1 cellular context compared by ENCODE assay signal in the genomic region with DNA sequence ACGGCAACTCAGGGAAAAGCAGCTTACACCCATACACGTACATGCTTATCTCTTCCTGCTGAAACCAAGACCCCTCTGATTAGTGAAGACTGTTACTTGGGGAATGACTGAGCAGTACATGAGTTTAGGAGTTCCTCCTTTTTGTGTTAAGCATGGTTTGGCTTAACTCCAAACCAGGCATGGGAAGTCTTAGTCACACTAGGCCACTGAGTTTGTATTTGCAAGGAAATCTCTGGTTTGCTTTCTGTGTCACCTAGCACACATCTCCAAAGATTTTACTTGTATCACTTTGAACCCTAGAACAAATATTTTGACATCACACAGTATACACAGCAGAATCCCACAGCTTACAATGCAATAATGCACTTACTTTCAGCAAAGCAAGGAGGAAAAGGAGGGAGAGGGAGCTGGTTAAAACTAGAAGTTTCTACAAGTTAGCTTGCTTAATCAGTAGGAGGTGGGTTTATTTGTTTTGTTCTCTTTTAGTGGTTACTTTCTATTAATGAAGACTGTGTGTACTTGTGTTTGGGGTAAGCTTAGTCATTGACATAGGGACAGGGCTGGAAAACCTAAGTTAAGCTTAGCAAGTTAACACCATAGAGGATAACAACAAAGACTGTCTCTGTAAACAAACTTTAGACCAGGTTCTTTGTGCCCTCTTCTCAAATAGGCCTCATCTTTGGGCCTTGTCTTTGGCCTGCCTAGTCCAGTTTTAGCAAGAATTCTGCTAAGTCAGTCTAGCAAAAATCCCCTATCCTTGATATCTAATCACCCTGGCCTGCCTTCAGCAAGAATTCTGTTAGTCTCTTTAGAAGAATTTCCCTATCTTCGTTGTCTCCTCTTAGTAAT.
TF ChIP-seq lines count a peak whose summit lies in the region.

No MANE protein-coding gene starts in this region.

TF ChIP-seq in GM23338, 12 proteins besides CTCF, POLR2A, EP300 and RAD21 (continued from another document):
- TF ChIP-seq, protein P1, sequence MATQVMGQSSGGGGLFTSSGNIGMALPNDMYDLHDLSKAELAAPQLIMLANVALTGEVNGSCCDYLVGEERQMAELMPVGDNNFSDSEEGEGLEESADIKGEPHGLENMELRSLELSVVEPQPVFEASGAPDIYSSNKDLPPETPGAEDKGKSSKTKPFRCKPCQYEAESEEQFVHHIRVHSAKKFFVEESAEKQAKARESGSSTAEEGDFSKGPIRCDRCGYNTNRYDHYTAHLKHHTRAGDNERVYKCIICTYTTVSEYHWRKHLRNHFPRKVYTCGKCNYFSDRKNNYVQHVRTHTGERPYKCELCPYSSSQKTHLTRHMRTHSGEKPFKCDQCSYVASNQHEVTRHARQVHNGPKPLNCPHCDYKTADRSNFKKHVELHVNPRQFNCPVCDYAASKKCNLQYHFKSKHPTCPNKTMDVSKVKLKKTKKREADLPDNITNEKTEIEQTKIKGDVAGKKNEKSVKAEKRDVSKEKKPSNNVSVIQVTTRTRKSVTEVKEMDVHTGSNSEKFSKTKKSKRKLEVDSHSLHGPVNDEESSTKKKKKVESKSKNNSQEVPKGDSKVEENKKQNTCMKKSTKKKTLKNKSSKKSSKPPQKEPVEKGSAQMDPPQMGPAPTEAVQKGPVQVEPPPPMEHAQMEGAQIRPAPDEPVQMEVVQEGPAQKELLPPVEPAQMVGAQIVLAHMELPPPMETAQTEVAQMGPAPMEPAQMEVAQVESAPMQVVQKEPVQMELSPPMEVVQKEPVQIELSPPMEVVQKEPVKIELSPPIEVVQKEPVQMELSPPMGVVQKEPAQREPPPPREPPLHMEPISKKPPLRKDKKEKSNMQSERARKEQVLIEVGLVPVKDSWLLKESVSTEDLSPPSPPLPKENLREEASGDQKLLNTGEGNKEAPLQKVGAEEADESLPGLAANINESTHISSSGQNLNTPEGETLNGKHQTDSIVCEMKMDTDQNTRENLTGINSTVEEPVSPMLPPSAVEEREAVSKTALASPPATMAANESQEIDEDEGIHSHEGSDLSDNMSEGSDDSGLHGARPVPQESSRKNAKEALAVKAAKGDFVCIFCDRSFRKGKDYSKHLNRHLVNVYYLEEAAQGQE (IDR thresholded peaks at IDR 0.05; ENCODE audit: unreplicated experiment), result no peak
- TF ChIP-seq ZNF114 (CRISPR knock-in tag; IDR thresholded peaks at IDR 0.05), result no peak
- no peak for TF ChIP-seq STAT1 (IDR thresholded peaks at IDR 0.05; ENCODE audit: unreplicated experiment)
- TF ChIP-seq EZH2phosphoT487 (IDR thresholded peaks at IDR 0.05; ENCODE audit: unreplicated experiment), result no peak
- no peak for TF ChIP-seq JUNB (IDR thresholded peaks at IDR 0.05; ENCODE audit: unreplicated experiment)
TF ChIP-seq in GM23338: peak in this region for 0.
